In the genomic region with DNA sequence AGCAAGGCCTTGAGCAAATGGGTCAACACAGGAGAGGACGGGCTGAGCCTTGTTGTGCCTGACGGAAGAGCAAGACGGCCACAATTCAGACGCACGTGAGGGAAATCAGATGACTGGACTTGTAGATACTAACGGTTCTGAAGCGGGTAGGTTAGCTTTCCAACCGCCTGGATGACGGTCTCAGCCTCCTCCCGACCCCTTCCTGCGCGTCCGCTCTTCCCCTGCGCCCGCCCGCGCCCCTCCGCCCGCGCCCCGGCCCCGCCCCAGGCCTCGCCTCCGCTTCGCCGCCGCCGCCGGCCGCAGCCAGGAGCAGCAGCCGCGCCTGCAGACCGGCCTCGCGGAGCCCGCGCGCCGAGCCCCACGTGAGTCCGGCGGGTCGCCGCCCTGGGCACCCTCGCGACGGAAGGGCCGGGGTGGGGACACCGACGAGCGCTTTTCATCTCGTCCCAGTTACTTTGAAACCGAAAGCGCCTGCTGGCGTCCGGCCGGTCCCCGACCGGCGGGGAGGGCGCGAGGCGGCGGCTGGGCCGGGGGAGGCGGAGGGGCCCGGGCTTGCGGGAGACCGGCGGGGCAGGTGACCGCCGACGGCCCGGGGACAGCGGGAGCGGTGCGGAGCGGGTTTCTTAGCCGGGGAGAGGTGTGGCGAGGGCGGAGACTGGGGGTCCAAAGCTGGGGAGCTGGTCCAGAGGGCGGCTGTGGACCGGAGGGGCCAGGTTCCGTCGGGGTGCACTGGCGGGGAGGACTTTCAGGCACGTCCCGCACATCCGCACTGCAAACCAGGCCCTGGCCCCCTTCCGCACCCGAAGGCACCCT, we compare ENCODE assay signal across 8 cellular contexts. TPM values are rescaled to one million over a fixed set of nuclear protein-coding genes. Genes with fewer than 3 reads are reported as not detected.
A peak's percentile ranks its signal among the peaks of the same experiment; 100 is the strongest.
DNase-seq lines count a peak whose midpoint lies in the region; ATAC-seq and TF ChIP-seq lines count a peak whose summit lies in the region.

A gene with protein sequence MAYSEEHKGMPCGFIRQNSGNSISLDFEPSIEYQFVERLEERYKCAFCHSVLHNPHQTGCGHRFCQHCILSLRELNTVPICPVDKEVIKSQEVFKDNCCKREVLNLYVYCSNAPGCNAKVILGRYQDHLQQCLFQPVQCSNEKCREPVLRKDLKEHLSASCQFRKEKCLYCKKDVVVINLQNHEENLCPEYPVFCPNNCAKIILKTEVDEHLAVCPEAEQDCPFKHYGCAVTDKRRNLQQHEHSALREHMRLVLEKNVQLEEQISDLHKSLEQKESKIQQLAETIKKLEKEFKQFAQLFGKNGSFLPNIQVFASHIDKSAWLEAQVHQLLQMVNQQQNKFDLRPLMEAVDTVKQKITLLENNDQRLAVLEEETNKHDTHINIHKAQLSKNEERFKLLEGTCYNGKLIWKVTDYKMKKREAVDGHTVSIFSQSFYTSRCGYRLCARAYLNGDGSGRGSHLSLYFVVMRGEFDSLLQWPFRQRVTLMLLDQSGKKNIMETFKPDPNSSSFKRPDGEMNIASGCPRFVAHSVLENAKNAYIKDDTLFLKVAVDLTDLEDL (plus strand): TSS at position 306 of the 813 bp plus-strand sequence. CDS start 26,407 bp downstream, outside the sequence.

- no peak for TF ChIP-seq CTCF in gastroesophageal sphincter (IDR thresholded peaks at IDR 0.05)
- no peak for TF ChIP-seq CTCF in neutrophil (IDR thresholded peaks at IDR 0.05)

- TF ChIP-seq EP300 in gastroesophageal sphincter (IDR thresholded peaks at IDR 0.05): no peak

- H3K27ac ChIP-seq in gastroesophageal sphincter: peak within 1 kb of the TSS; percentile 69 to 94 (median 92)
- H3K27ac ChIP-seq in neutrophil: no peak within 1 kb of the TSS
- peak within 1 kb of the TSS; percentile 78 to 91 for H3K27ac ChIP-seq in aorta (ENCODE audit: low read depth in 1 of 2, low read length in 2 of 2)

- H3K9me3 ChIP-seq in gastroesophageal sphincter (no peaks in the 10 kb centered on the region), neutrophil (no peaks in the 10 kb centered on the region), aorta (ENCODE audit: control insufficient read depth, low read length) (no peaks in the 10 kb centered on the region)

- H3K27me3 Mint-ChIP-seq in activated CD4-positive, alpha-beta T cell treated with anti-CD3 and anti-CD28 coated beads for 36 hours: no peaks in the 10 kb centered on the region

- intact Hi-C loops in activated CD4-positive, alpha-beta T cell treated with anti-CD3 and anti-CD28 coated beads for 36 hours (cut with DNase I, micrococcal nuclease): loop anchor here (1.0 to 10.0 kb wide), 5 partner anchors 56 to 328 kb away; a partner anchor contains a TSS
- intact Hi-C loops in aorta (cut with DNase I): loop anchor here (5.0 to 10.0 kb wide), 5 partner anchors 36 to 328 kb away; no protein-coding TSS in a partner anchor

- peak within 1 kb of the TSS; percentile 87 for H3K4me3 Mint-ChIP-seq in activated CD4-positive, alpha-beta T cell treated with anti-CD3 and anti-CD28 coated beads for 36 hours

- POLR2A ChIA-PET in activated CD4-positive, alpha-beta T cell treated with anti-CD3 and anti-CD28 coated beads for 36 hours (lab: Charles Lee): interaction anchor here (0.6 to 1.0 kb wide), 2 partner anchors 23 to 33 kb away, joined by 5 to 7 read pairs; no protein-coding TSS in a partner anchor

- ATAC-seq in activated CD4-positive, alpha-beta T cell treated with anti-CD3 and anti-CD28 coated beads for 36 hours: peak; percentile 4
- ATAC-seq in HG02973 (IDR thresholded peaks at IDR 0.05; ENCODE audit: unreplicated experiment): peak; percentile 29
- ATAC-seq in gastroesophageal sphincter: peak; percentile 80
- ATAC-seq in aorta (ENCODE audit: low FRiP score): peak; percentile 74

- CTCF ChIA-PET in activated CD4-positive, alpha-beta T cell treated with anti-CD3 and anti-CD28 coated beads for 36 hours (lab: Charles Lee): interaction anchor here (0.7 to 4.4 kb wide), 9 partner anchors 9 to 252 kb away, joined by 3 to 30 read pairs (median 4); a partner anchor contains a TSS

- H3K4me1 ChIP-seq in gastroesophageal sphincter (peaks cover 0 to 53% (median 40%) of the 10 kb centered on the region in 3 donors), neutrophil (ENCODE audit: control insufficient read depth in 1 of 2, insufficient read depth in 1 of 2, low read depth in 1 of 2, low read length in 1 of 2) (peaks cover 15 to 21% of the 10 kb centered on the region in 2 experiments), aorta (ENCODE audit: control insufficient read depth in 1 of 2, insufficient read depth in 2 of 2, low read length in 2 of 2) (peaks cover 0 to 7% of the 10 kb centered on the region in 2 donors)

- TF ChIP-seq POLR2A in gastroesophageal sphincter (IDR thresholded peaks at IDR 0.05): peak in 1 of 2 donors; percentile 15

- H3K27me3 ChIP-seq in gastroesophageal sphincter (no peaks in the 10 kb centered on the region), neutrophil (peaks cover 42% of the 10 kb centered on the region), aorta (ENCODE audit: control insufficient read depth in 1 of 2, insufficient read depth in 2 of 2, low read length in 1 of 2) (no peaks in the 10 kb centered on the region)

- H3K9me3 Mint-ChIP-seq in activated CD4-positive, alpha-beta T cell treated with anti-CD3 and anti-CD28 coated beads for 36 hours (ENCODE audit: low read depth): no peaks in the 10 kb centered on the region

- peaks cover 82% of the 10 kb centered on the region for H3K4me1 Mint-ChIP-seq in activated CD4-positive, alpha-beta T cell treated with anti-CD3 and anti-CD28 coated beads for 36 hours

- WGBS in gastroesophageal sphincter (ENCODE audit: low coverage in 1 of 2), 2 donors: 0% methylated on average over 12 of the region's 91 CpGs; no CpG with 5 or more reads in 1 of the 2 donors
- WGBS in aorta, 2 donors: 0 to 1% methylated on average over 66 to 91 of the region's 91 CpGs

- H3K4me3 ChIP-seq in gastroesophageal sphincter (peak within 1 kb of the TSS; percentile 66 to 97), neutrophil (ENCODE audit: low read depth in 1 of 2, low read length in 1 of 2) (peak within 1 kb of the TSS; percentile 60 to 62), aorta (ENCODE audit: low read length in 2 of 2) (peak within 1 kb of the TSS; percentile 92 to 99)

- H3K27ac Mint-ChIP-seq in activated CD4-positive, alpha-beta T cell treated with anti-CD3 and anti-CD28 coated beads for 36 hours: peak within 1 kb of the TSS; percentile 95

- H3K36me3 ChIP-seq in gastroesophageal sphincter (no peaks in the 10 kb centered on the region), neutrophil (no peaks in the 10 kb centered on the region), aorta (ENCODE audit: control insufficient read depth in 1 of 2, insufficient read depth in 2 of 2, low read length in 1 of 2) (no peaks in the 10 kb centered on the region)

- H3K36me3 Mint-ChIP-seq in activated CD4-positive, alpha-beta T cell treated with anti-CD3 and anti-CD28 coated beads for 36 hours (ENCODE audit: low read depth): peaks cover 10% of the 10 kb centered on the region

- DNase-seq in activated CD4-positive, alpha-beta T cell treated with anti-CD3 and anti-CD28 coated beads for 36 hours: peak; percentile 67
- DNase-seq in activated CD4-positive, alpha-beta T cell treated with anti-CD3 and anti-CD28 coated beads for 1 hour: no peak
- DNase-seq in OCI-M1 (lab: John Stamatoyannopoulos, UW) (peak; percentile 78), aorta (peak; percentile 61 to 87)
- peak; percentile 85 for DNase-seq in activated effector memory CD4-positive, alpha-beta T cell treated with anti-CD3 and anti-CD28 coated beads, Interleukin-2, amount 50 U/mL, for 16 hours

RNA-seq across cellular contexts. Expression of the gene that starts here (rescaled TPM):
- total RNA-seq in activated CD4-positive, alpha-beta T cell treated with anti-CD3 and anti-CD28 coated beads for 36 hours: 10 to 100 TPM; 28.0 to 32.2 TPM
- total RNA-seq in gastroesophageal sphincter (10 to 100 TPM; 20.5 to 44.2 (median 27.9) TPM), aorta (10 to 100 TPM; 51.5 to 54.9 TPM)
- polyA plus RNA-seq in aorta: 10 to 100 TPM in 1 of 2 donors, 1 to 10 TPM in 1; 9.0 to 59.5 TPM

Comparison
In these comparisons a context has a peak if more than half of its experiments do, and no peak if none do; other contexts are left out.
1. ATAC-seq: peak in every context shown above with its lines; median percentile 80 in gastroesophageal sphincter; 74 in aorta; 29 in HG02973; 4 in activated CD4-positive, alpha-beta T cell treated with anti-CD3 and anti-CD28 coated beads for 36 hours.